11 cellular contexts compared by ENCODE assay signal in genomic region chr4:26204249-26204825, GRCh38.
DNase-seq lines count a peak whose midpoint lies in the region; ATAC-seq and FAIRE-seq lines count a peak whose summit lies in the region.
"Had no signal": no experiment of that assay in that cellular context is flagged by ENCODE, and none has a peak within 500 bp of the region (broad histone marks: within the 10 kb centered on the region; RNA-seq: fewer than 3 reads in every experiment).

No MANE protein-coding gene starts in this region.

- peak; percentile 34 for DNase-seq in activated naive CD4-positive, alpha-beta T cell treated with anti-CD3 and anti-CD28 coated beads, Interleukin-2, amount 10 ng/mL, durations not matched to agents 7 days and 5 days
- DNase-seq in activated naive CD4-positive, alpha-beta T cell treated with anti-CD3 and anti-CD28 coated beads, Interleukin-2, amount 50 U/mL, for 16 hours = no peak
- DNase-seq in HTR-8/SVneo (ENCODE audit: insufficient read length, low spot score) (no peak), DMS53 (lab: John Stamatoyannopoulos, UW) (no peak)
- no peak for DNase-seq in activated naive CD8-positive, alpha-beta T cell treated with anti-CD3 and anti-CD28 coated beads for 36 hours
- no peak for DNase-seq in stimulated activated naive B cell treated with anti-CD40 and anti-IgM and Interleukin-4, amounts not matched to agents 10 μg/mL and 1 μg/mL and 100 μg/mL, for 72 hours
- DNase-seq: cortex of kidney; SK-N-SH; stimulated activated CD4-positive, alpha-beta T cell treated with anti-CD3 and anti-CD28 coated beads, Interleukin-4, amount 100 ng/mL, for 1 hour had no signal

- H3K27ac Mint-ChIP-seq in activated naive CD4-positive, alpha-beta T cell treated with anti-CD3 and anti-CD28 coated beads, Interleukin-2, amount 10 ng/mL, durations not matched to agents 7 days and 5 days = peak overlapping the region; percentile 84
- peak overlapping the region; percentile 18 for H3K27ac Mint-ChIP-seq in activated naive CD8-positive, alpha-beta T cell treated with anti-CD3 and anti-CD28 coated beads for 36 hours
- no peak overlapping the region for H3K27ac Mint-ChIP-seq in stimulated activated naive B cell treated with anti-CD40 and anti-IgM and Interleukin-4, amounts not matched to agents 10 μg/mL and 1 μg/mL and 100 μg/mL, for 72 hours

- FAIRE-seq in HTR-8/SVneo (lab: Jason Lieb, UNC) = peak; percentile 23

- peaks cover 14% of the 10 kb centered on the region for H3K9me3 Mint-ChIP-seq in activated naive CD4-positive, alpha-beta T cell treated with anti-CD3 and anti-CD28 coated beads, Interleukin-2, amount 10 ng/mL, durations not matched to agents 7 days and 5 days
- H3K9me3 Mint-ChIP-seq in activated naive CD8-positive, alpha-beta T cell treated with anti-CD3 and anti-CD28 coated beads for 36 hours = peaks cover 10% of the 10 kb centered on the region
- no peaks in the 10 kb centered on the region for H3K9me3 Mint-ChIP-seq in stimulated activated naive B cell treated with anti-CD40 and anti-IgM and Interleukin-4, amounts not matched to agents 10 μg/mL and 1 μg/mL and 100 μg/mL, for 72 hours

- CTCF ChIA-PET in activated naive CD4-positive, alpha-beta T cell treated with anti-CD3 and anti-CD28 coated beads, Interleukin-2, amount 10 ng/mL, durations not matched to agents 7 days and 5 days (lab: Charles Lee) = interaction anchor here (1.1 kb wide), 1 partner anchor 13 kb away, joined by 3 read pairs; no protein-coding TSS in a partner anchor

- H3K36me3 Mint-ChIP-seq in activated naive CD4-positive, alpha-beta T cell treated with anti-CD3 and anti-CD28 coated beads, Interleukin-2, amount 10 ng/mL, durations not matched to agents 7 days and 5 days = peaks cover 19% of the 10 kb centered on the region
- peaks cover 9% of the 10 kb centered on the region for H3K36me3 Mint-ChIP-seq in activated naive CD8-positive, alpha-beta T cell treated with anti-CD3 and anti-CD28 coated beads for 36 hours
- H3K36me3 Mint-ChIP-seq in stimulated activated naive B cell treated with anti-CD40 and anti-IgM and Interleukin-4, amounts not matched to agents 10 μg/mL and 1 μg/mL and 100 μg/mL, for 72 hours = no peaks in the 10 kb centered on the region

- H3K4me1 Mint-ChIP-seq in activated naive CD4-positive, alpha-beta T cell treated with anti-CD3 and anti-CD28 coated beads, Interleukin-2, amount 10 ng/mL, durations not matched to agents 7 days and 5 days = peaks cover 40% of the 10 kb centered on the region
- H3K4me1 Mint-ChIP-seq in activated naive CD8-positive, alpha-beta T cell treated with anti-CD3 and anti-CD28 coated beads for 36 hours = peaks cover 22% of the 10 kb centered on the region
- H3K4me1 Mint-ChIP-seq in stimulated activated naive B cell treated with anti-CD40 and anti-IgM and Interleukin-4, amounts not matched to agents 10 μg/mL and 1 μg/mL and 100 μg/mL, for 72 hours = no peaks in the 10 kb centered on the region

- H3K4me3 Mint-ChIP-seq in activated naive CD4-positive, alpha-beta T cell treated with anti-CD3 and anti-CD28 coated beads, Interleukin-2, amount 10 ng/mL, durations not matched to agents 7 days and 5 days = no peak overlapping the region
- no peak overlapping the region for H3K4me3 Mint-ChIP-seq in activated naive CD8-positive, alpha-beta T cell treated with anti-CD3 and anti-CD28 coated beads for 36 hours
- H3K4me3 Mint-ChIP-seq in stimulated activated naive B cell treated with anti-CD40 and anti-IgM and Interleukin-4, amounts not matched to agents 10 μg/mL and 1 μg/mL and 100 μg/mL, for 72 hours = no peak overlapping the region

- peak; percentile 25 to 79 for ATAC-seq in stimulated activated naive B cell treated with anti-CD40 and anti-IgM and Interleukin-4, amounts not matched to agents 10 μg/mL and 1 μg/mL and 100 μg/mL, for 72 hours (replicated peaks)
- ATAC-seq in HG03460 (IDR thresholded peaks at IDR 0.05; ENCODE audit: unreplicated experiment) (no peak), GM18870 (IDR thresholded peaks at IDR 0.05; ENCODE audit: unreplicated experiment) (no peak)

- peaks cover 4% of the 10 kb centered on the region for H3K27me3 Mint-ChIP-seq in activated naive CD4-positive, alpha-beta T cell treated with anti-CD3 and anti-CD28 coated beads, Interleukin-2, amount 10 ng/mL, durations not matched to agents 7 days and 5 days
- H3K27me3 Mint-ChIP-seq in activated naive CD8-positive, alpha-beta T cell treated with anti-CD3 and anti-CD28 coated beads for 36 hours = peaks cover 17% of the 10 kb centered on the region
- H3K27me3 Mint-ChIP-seq in stimulated activated naive B cell treated with anti-CD40 and anti-IgM and Interleukin-4, amounts not matched to agents 10 μg/mL and 1 μg/mL and 100 μg/mL, for 72 hours = peaks cover 29 to 33% of the 10 kb centered on the region in 2 donors

Comparison
In these comparisons a context has a peak if more than half of its experiments do, and no peak if none do; other contexts are left out.
1. ATAC-seq: peak in stimulated activated naive B cell treated with anti-CD40 and anti-IgM and Interleukin-4, amounts not matched to agents 10 μg/mL and 1 μg/mL and 100 μg/mL, for 72 hours (2 of 2); none in HG03460 (single experiment) and GM18870 (single experiment).